1 cellular context compared by ENCODE assay signal in the genomic region with DNA sequence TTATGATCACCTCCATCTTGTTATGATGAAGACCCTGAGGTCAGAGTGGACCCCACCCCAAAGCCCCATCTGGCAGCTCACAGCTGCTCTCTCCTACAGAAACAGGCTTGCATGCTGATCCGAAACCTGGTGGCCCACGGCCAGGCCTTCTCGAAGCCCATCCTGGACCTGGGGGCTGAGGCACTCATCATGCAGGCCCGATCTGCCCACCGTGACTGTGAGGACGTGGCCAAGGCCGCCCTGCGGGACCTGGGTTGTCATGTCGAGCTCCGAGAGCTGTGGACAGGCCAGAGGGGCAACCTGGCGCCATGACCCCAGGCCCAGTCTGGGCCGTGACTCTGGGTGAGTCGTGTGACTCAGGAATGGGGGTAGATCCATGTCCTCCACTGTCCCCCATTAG.
TF ChIP-seq lines count a peak whose summit lies in the region.

No MANE protein-coding gene starts in this region.

TF ChIP-seq in K562, 482 proteins besides CTCF, POLR2A, EP300 and RAD21:
- TF ChIP-seq, protein P1, sequence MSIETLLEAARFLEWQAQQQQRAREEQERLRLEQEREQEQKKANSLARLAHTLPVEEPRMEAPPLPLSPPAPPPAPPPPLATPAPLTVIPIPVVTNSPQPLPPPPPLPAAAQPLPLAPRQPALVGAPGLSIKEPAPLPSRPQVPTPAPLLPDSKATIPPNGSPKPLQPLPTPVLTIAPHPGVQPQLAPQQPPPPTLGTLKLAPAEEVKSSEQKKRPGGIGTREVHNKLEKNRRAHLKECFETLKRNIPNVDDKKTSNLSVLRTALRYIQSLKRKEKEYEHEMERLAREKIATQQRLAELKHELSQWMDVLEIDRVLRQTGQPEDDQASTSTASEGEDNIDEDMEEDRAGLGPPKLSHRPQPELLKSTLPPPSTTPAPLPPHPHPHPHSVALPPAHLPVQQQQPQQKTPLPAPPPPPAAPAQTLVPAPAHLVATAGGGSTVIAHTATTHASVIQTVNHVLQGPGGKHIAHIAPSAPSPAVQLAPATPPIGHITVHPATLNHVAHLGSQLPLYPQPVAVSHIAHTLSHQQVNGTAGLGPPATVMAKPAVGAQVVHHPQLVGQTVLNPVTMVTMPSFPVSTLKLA (conservative IDR thresholded peaks at IDR 0.05) = no peak
- TF ChIP-seq ZNF316 (IDR thresholded peaks at IDR 0.05) (no peak), ZNF707 (CRISPR knock-in tag; conservative IDR thresholded peaks at IDR 0.05) (no peak), ZBTB7A (IDR thresholded peaks at IDR 0.05; ENCODE audit: borderline replicate concordance, control insufficient read depth, low read depth, low read length) (0 out of 2 replicates have a peak, but pooled peaks have one; percentile 8), PHF21A (IDR thresholded peaks at IDR 0.05; ENCODE audit: borderline replicate concordance, low read depth) (no peak), COPS2 (conservative IDR thresholded peaks at IDR 0.05) (no peak), KAT7 (CRISPR knock-in tag; IDR thresholded peaks at IDR 0.05; ENCODE audit: borderline replicate concordance) (no peak), ZNF57 (CRISPR knock-in tag; IDR thresholded peaks at IDR 0.05) (no peak)
- TF ChIP-seq, protein P2, sequence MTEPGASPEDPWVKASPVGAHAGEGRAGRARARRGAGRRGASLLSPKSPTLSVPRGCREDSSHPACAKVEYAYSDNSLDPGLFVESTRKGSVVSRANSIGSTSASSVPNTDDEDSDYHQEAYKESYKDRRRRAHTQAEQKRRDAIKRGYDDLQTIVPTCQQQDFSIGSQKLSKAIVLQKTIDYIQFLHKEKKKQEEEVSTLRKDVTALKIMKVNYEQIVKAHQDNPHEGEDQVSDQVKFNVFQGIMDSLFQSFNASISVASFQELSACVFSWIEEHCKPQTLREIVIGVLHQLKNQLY (CRISPR knock-in tag; conservative IDR thresholded peaks at IDR 0.05) = no peak
